1 cellular context compared by ENCODE assay signal in the genomic region with DNA sequence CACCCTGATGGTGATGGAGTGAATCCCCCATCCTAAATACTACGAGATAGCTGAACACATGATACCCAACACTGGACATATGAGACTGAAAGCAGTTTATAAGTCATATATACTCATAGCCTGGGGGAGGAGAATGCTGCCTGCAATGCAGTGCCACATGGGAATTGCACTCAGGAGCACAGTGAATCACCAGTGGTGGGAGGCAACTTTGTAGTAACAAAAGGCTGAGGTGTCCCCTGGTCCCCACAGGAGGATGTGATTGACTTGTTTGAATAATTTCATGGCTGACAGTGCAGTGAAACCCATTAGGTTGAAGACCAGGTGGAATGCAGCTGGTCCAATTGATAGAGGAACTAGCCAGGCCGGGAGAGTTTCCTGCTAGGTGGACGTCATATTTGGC.
TF ChIP-seq lines count a peak whose summit lies in the region.

No MANE protein-coding gene starts in this region.

TF ChIP-seq in IMR-90, 13 proteins besides CTCF, POLR2A, EP300 and RAD21:
- TF ChIP-seq SMC3 (IDR thresholded peaks at IDR 0.05; ENCODE audit: low read depth, low read length) (no peak), MAFK (IDR thresholded peaks at IDR 0.05; ENCODE audit: low read depth, low read length) (no peak), BHLHE40 (IDR thresholded peaks at IDR 0.05; ENCODE audit: low read depth, low read length) (no peak), RCOR1 (IDR thresholded peaks at IDR 0.05; ENCODE audit: insufficient replicate concordance, low read length) (no peak), USF2 (IDR thresholded peaks at IDR 0.05; ENCODE audit: low read depth, low read length) (no peak), FOS (IDR thresholded peaks at IDR 0.05; ENCODE audit: low read depth, low read length) (no peak), CEBPB (IDR thresholded peaks at IDR 0.05; ENCODE audit: low read depth, low read length) (no peak), MAZ (IDR thresholded peaks at IDR 0.05; ENCODE audit: borderline replicate concordance, low read depth, low read length) (no peak), ELK1 (IDR thresholded peaks at IDR 0.05; ENCODE audit: borderline replicate concordance, low read depth, low read length) (no peak), NFE2L2 (IDR thresholded peaks at IDR 0.05; ENCODE audit: low read depth, low read length) (no peak), CHD1 (IDR thresholded peaks at IDR 0.05; ENCODE audit: low read depth, low read length) (no peak), MXI1 (IDR thresholded peaks at IDR 0.05; ENCODE audit: borderline replicate concordance, low read depth, low read length) (no peak), RFX5 (IDR thresholded peaks at IDR 0.05; ENCODE audit: low read depth, low read length) (no peak)
